1 cellular context compared by ENCODE assay signal in the genomic region with DNA sequence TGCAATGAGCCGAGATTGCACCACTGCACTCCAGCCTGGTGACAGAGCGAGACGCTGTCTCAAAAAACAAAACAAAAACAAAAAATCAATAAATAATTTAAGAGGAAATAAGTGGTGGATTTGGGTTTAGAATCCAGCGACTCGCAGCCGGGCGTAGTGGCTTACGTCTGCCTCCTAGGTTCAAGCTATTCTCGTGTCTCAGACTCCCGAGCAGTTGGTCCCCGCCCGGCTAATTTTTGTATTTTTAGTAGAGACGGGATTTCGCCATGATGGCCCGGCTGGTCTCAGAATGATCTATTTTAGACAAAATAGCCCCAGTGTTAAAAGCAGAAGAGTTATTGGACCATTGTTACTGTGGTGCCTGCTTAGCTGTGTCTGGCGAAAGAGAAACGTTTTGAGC.
TF ChIP-seq lines count a peak whose summit lies in the region.

No MANE protein-coding gene starts in this region.

TF ChIP-seq in GM12878, 131 proteins besides CTCF, POLR2A, EP300 and RAD21:
- TF ChIP-seq, protein P1, sequence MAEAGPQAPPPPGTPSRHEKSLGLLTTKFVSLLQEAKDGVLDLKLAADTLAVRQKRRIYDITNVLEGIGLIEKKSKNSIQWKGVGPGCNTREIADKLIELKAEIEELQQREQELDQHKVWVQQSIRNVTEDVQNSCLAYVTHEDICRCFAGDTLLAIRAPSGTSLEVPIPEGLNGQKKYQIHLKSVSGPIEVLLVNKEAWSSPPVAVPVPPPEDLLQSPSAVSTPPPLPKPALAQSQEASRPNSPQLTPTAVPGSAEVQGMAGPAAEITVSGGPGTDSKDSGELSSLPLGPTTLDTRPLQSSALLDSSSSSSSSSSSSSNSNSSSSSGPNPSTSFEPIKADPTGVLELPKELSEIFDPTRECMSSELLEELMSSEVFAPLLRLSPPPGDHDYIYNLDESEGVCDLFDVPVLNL (IDR thresholded peaks at IDR 0.05; ENCODE audit: low read depth, low read length): no peak
- TF ChIP-seq IKZF1 (conservative IDR thresholded peaks at IDR 0.05) (no peak), SMARCA5 (IDR thresholded peaks at IDR 0.05) (no peak), KAT2A (conservative IDR thresholded peaks at IDR 0.05; ENCODE audit: control insufficient read depth, low read depth, low read length) (no peak), HDGF (IDR thresholded peaks at IDR 0.05) (no peak), MYC (IDR thresholded peaks at IDR 0.05; ENCODE audit: insufficient read depth, insufficient read length, insufficient replicate concordance, low read length, severe bottlenecking) (no peak), SMAD1 (IDR thresholded peaks at IDR 0.05; ENCODE audit: low read depth, partially characterized antibody) (no peak), SREBF1 (IDR thresholded peaks at IDR 0.05; ENCODE audit: low read length) (no peak), PML (IDR thresholded peaks at IDR 0.05; ENCODE audit: low read length) (no peak), CBX5 (IDR thresholded peaks at IDR 0.05; ENCODE audit: low read depth) (no peak), IRF4 (IDR thresholded peaks at IDR 0.05; ENCODE audit: low read depth, low read length) (no peak), ZNF217 (IDR thresholded peaks at IDR 0.05) (no peak), JUND (IDR thresholded peaks at IDR 0.05; ENCODE audit: low read depth, low read length) (no peak), ZNF622 (IDR thresholded peaks at IDR 0.05) (no peak), SIN3A (IDR thresholded peaks at IDR 0.05; ENCODE audit: low read depth, low read length) (no peak)
- TF ChIP-seq, protein P2, sequence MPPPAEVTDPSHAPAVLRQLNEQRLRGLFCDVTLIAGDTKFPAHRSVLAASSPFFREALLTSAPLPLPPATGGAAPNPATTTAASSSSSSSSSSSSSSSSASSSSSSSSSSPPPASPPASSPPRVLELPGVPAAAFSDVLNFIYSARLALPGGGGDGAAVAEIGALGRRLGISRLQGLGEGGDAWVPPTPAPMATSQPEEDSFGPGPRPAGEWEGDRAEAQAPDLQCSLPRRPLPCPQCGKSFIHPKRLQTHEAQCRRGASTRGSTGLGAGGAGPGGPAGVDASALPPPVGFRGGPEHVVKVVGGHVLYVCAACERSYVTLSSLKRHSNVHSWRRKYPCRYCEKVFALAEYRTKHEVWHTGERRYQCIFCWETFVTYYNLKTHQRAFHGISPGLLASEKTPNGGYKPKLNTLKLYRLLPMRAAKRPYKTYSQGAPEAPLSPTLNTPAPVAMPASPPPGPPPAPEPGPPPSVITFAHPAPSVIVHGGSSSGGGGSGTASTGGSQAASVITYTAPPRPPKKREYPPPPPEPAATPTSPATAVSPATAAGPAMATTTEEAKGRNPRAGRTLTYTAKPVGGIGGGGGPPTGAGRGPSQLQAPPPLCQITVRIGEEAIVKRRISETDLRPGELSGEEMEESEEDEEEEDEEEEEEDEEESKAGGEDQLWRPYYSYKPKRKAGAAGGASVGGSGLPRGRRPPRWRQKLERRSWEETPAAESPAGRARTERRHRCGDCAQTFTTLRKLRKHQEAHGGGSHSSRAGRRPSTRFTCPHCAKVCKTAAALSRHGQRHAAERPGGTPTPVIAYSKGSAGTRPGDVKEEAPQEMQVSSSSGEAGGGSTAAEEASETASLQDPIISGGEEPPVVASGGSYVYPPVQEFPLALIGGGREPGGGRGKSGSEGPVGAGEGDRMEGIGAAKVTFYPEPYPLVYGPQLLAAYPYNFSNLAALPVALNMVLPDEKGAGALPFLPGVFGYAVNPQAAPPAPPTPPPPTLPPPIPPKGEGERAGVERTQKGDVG (CRISPR knock-in tag; IDR thresholded peaks at IDR 0.05): no peak
- TF ChIP-seq, protein P3, sequence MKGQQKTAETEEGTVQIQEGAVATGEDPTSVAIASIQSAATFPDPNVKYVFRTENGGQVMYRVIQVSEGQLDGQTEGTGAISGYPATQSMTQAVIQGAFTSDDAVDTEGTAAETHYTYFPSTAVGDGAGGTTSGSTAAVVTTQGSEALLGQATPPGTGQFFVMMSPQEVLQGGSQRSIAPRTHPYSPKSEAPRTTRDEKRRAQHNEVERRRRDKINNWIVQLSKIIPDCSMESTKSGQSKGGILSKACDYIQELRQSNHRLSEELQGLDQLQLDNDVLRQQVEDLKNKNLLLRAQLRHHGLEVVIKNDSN (IDR thresholded peaks at IDR 0.05; ENCODE audit: borderline replicate concordance, extremely low read length, insufficient read depth, low read depth, low read length): no peak
- TF ChIP-seq, protein P4, sequence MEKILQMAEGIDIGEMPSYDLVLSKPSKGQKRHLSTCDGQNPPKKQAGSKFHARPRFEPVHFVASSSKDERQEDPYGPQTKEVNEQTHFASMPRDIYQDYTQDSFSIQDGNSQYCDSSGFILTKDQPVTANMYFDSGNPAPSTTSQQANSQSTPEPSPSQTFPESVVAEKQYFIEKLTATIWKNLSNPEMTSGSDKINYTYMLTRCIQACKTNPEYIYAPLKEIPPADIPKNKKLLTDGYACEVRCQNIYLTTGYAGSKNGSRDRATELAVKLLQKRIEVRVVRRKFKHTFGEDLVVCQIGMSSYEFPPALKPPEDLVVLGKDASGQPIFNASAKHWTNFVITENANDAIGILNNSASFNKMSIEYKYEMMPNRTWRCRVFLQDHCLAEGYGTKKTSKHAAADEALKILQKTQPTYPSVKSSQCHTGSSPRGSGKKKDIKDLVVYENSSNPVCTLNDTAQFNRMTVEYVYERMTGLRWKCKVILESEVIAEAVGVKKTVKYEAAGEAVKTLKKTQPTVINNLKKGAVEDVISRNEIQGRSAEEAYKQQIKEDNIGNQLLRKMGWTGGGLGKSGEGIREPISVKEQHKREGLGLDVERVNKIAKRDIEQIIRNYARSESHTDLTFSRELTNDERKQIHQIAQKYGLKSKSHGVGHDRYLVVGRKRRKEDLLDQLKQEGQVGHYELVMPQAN (conservative IDR thresholded peaks at IDR 0.05): no peak
- TF ChIP-seq, protein P5, sequence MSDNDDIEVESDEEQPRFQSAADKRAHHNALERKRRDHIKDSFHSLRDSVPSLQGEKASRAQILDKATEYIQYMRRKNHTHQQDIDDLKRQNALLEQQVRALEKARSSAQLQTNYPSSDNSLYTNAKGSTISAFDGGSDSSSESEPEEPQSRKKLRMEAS (IDR thresholded peaks at IDR 0.05; ENCODE audit: low read depth, low read length): no peak
- TF ChIP-seq, protein P6, sequence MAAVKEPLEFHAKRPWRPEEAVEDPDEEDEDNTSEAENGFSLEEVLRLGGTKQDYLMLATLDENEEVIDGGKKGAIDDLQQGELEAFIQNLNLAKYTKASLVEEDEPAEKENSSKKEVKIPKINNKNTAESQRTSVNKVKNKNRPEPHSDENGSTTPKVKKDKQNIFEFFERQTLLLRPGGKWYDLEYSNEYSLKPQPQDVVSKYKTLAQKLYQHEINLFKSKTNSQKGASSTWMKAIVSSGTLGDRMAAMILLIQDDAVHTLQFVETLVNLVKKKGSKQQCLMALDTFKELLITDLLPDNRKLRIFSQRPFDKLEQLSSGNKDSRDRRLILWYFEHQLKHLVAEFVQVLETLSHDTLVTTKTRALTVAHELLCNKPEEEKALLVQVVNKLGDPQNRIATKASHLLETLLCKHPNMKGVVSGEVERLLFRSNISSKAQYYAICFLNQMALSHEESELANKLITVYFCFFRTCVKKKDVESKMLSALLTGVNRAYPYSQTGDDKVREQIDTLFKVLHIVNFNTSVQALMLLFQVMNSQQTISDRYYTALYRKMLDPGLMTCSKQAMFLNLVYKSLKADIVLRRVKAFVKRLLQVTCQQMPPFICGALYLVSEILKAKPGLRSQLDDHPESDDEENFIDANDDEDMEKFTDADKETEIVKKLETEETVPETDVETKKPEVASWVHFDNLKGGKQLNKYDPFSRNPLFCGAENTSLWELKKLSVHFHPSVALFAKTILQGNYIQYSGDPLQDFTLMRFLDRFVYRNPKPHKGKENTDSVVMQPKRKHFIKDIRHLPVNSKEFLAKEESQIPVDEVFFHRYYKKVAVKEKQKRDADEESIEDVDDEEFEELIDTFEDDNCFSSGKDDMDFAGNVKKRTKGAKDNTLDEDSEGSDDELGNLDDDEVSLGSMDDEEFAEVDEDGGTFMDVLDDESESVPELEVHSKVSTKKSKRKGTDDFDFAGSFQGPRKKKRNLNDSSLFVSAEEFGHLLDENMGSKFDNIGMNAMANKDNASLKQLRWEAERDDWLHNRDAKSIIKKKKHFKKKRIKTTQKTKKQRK (IDR thresholded peaks at IDR 0.05; ENCODE audit: low read depth, low read length): no peak
